ENCODE assay signal across 9 cellular contexts in the genomic region with DNA sequence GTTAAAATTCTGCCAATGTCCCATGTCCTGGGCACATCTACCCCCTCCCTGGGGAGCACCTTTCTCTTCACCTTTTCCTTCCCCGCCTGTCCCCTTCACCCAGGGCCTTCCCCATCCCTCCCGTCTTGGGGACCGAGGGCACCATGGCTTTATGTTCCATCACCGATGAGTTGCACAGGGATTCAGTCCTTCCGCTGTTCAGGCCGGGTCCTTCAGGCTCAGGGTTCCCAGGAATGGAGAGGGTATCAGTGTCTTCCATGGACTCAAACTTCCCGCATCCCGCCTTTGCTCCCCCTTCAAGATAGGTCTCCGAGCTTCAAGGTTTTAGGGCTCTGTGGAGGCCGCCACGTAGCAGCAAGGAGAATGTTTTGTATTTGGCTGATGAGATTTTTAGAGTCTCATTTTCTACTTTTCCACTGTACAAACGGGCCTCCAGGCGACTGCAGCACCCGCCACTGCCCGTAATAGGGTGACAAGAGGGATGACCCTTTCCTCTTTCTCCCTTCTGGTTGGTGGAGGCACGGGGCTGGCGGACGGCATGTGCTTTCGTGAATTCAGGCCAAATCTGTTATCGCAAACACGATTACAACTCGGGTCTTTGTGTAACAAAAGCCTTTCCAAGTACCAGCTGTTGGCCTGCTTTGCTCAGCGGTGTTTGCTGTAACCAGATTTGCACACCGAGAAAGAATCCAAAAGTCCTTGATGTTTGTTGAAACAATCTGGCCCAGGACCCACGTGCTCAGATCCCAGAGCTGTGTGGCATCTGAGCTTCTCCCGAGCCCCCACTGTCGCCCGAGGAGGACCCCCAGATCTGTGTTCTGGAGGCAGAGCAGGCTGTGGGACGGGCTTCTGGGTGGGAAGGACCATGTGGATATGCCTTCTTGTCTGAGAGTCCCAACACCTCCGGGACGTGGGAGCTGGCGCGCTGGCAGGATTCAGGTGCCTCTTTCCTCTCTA.
A peak's percentile ranks its signal among the peaks of the same experiment; 100 is the strongest.
DNase-seq lines count a peak whose midpoint lies in the region; ATAC-seq and TF ChIP-seq lines count a peak whose summit lies in the region.
"Had no signal": no experiment of that assay in that cellular context is flagged by ENCODE, and none has a peak within 500 bp of the region (broad histone marks: within the 10 kb centered on the region; RNA-seq: fewer than 3 reads in every experiment).

No MANE protein-coding gene starts in this region.

- POLR2A ChIA-PET in PC-3 (lab: Charles Lee; ENCODE audit: unreplicated experiment): no interaction called here

- H3K27me3 Mint-ChIP-seq in activated T-helper 17 cell treated with anti-CD3 and anti-CD28 coated beads, Interleukin-2, amount 50 U/mL, for 72 hours: no peaks in the 10 kb centered on the region
- no peaks in the 10 kb centered on the region for H3K27me3 Mint-ChIP-seq in stimulated activated naive CD8-positive, alpha-beta T cell treated with anti-CD3 and anti-CD28 coated beads, Interleukin-15, amount 100 ng/mL, for 72 hours

- peaks cover 92% of the 10 kb centered on the region for H3K79me2 ChIP-seq in PC-3 (ENCODE audit: low read length)

- 49% methylated on average over 33 of the region's 33 CpGs for WGBS in right cardiac atrium

- H3K4me2 ChIP-seq in PC-3 (ENCODE audit: low read length): no peak overlapping the region

- CTCF ChIA-PET in PC-3 (lab: Charles Lee): no interaction called here

- in situ Hi-C loops in GM13976 (cut with MboI; ENCODE audit: low sequenced_read_pairs, unreplicated experiment): no loop called here

- peak overlapping the region; percentile 87 for H3K27ac Mint-ChIP-seq in activated T-helper 17 cell treated with anti-CD3 and anti-CD28 coated beads, Interleukin-2, amount 50 U/mL, for 72 hours
- peak overlapping the region in 1 of 2 donors; percentile 69 for H3K27ac Mint-ChIP-seq in stimulated activated naive CD8-positive, alpha-beta T cell treated with anti-CD3 and anti-CD28 coated beads, Interleukin-15, amount 100 ng/mL, for 72 hours

- peak; percentile 24 for DNase-seq in DMS153 (lab: John Stamatoyannopoulos, UW)
- no peak for DNase-seq in DMS153 treated with DMSO at 0.1 percent for 48 hours (lab: John Stamatoyannopoulos, UW; ENCODE audit: unreplicated experiment)
- DNase-seq in right cardiac atrium: peak; percentile 66 to 85 (median 81)
- DNase-seq in stimulated activated naive CD8-positive, alpha-beta T cell treated with anti-CD3 and anti-CD28 coated beads, Interleukin-15, amount 100 ng/mL, for 72 hours: no peak
- no peak for DNase-seq in GM13976 (ENCODE audit: low spot score)
- DNase-seq in PC-3: no peak
- DNase-seq in GM20000 (ENCODE audit: low spot score): no peak

- H3K36me3 ChIP-seq in PC-3 (ENCODE audit: low read depth, low read length): no peaks in the 10 kb centered on the region; the same call in 1 of the 2 replicates

- no peak overlapping the region for H2AFZ ChIP-seq in PC-3 (ENCODE audit: low read length)

- no peaks in the 10 kb centered on the region for H3F3A ChIP-seq in PC-3 (ENCODE audit: low read length, unreplicated experiment)

- peaks cover 38% of the 10 kb centered on the region for H3K36me3 Mint-ChIP-seq in activated T-helper 17 cell treated with anti-CD3 and anti-CD28 coated beads, Interleukin-2, amount 50 U/mL, for 72 hours (ENCODE audit: low read depth)

- H3K9me2 ChIP-seq in PC-3 (replicated peaks; ENCODE audit: low read length): no peaks in the 10 kb centered on the region

- H3K4me3 ChIP-seq in right cardiac atrium (ENCODE audit: low read length) (no peak overlapping the region), PC-3 (ENCODE audit: low read length) (no peak overlapping the region)

- H3K9me3 Mint-ChIP-seq in activated T-helper 17 cell treated with anti-CD3 and anti-CD28 coated beads, Interleukin-2, amount 50 U/mL, for 72 hours: no peaks in the 10 kb centered on the region
- no peaks in the 10 kb centered on the region for H3K9me3 Mint-ChIP-seq in stimulated activated naive CD8-positive, alpha-beta T cell treated with anti-CD3 and anti-CD28 coated beads, Interleukin-15, amount 100 ng/mL, for 72 hours

- peak overlapping the region; percentile 94 for H3K4me3 Mint-ChIP-seq in activated T-helper 17 cell treated with anti-CD3 and anti-CD28 coated beads, Interleukin-2, amount 50 U/mL, for 72 hours
- H3K4me3 Mint-ChIP-seq in stimulated activated naive CD8-positive, alpha-beta T cell treated with anti-CD3 and anti-CD28 coated beads, Interleukin-15, amount 100 ng/mL, for 72 hours: peak overlapping the region; percentile 85 to 92

- ATAC-seq in activated T-helper 17 cell treated with anti-CD3 and anti-CD28 coated beads, Interleukin-2, amount 50 U/mL, for 72 hours (replicated peaks): no peak
- ATAC-seq in right cardiac atrium: peak; percentile 6 to 7
- ATAC-seq in stimulated activated naive CD8-positive, alpha-beta T cell treated with anti-CD3 and anti-CD28 coated beads, Interleukin-15, amount 100 ng/mL, for 72 hours: no peak
- ATAC-seq in PC-3: no peak

- TF ChIP-seq CTCF in GM13976 (IDR thresholded peaks at IDR 0.05; ENCODE audit: borderline replicate concordance, control extremely low read depth, extremely low read depth, insufficient read depth, missing control alignments): no peak
- TF ChIP-seq CTCF in PC-3 (conservative IDR thresholded peaks at IDR 0.05; ENCODE audit: low read depth, low read length): no peak
- TF ChIP-seq CTCF in GM20000 (IDR thresholded peaks at IDR 0.05; ENCODE audit: extremely low read depth, missing control alignments): no peak

- H4K20me1 ChIP-seq in PC-3 (ENCODE audit: low read length): peaks cover 74% of the 10 kb centered on the region

- H3K27me3 ChIP-seq in right cardiac atrium (ENCODE audit: control insufficient read depth, insufficient read depth) (no peaks in the 10 kb centered on the region), PC-3 (ENCODE audit: low read length) (no peaks in the 10 kb centered on the region)

- H3K9ac ChIP-seq in PC-3 (ENCODE audit: low read length): no peak overlapping the region

- H3K27ac ChIP-seq in right cardiac atrium (ENCODE audit: low read length) (peak overlapping the region; percentile 32), PC-3 (ENCODE audit: low read length) (no peak overlapping the region)
- H3K27ac ChIP-seq: 22Rv1 had no signal

- H3K4me1 Mint-ChIP-seq in activated T-helper 17 cell treated with anti-CD3 and anti-CD28 coated beads, Interleukin-2, amount 50 U/mL, for 72 hours: peaks cover 39% of the 10 kb centered on the region
- peaks cover 87% of the 10 kb centered on the region for H3K4me1 Mint-ChIP-seq in stimulated activated naive CD8-positive, alpha-beta T cell treated with anti-CD3 and anti-CD28 coated beads, Interleukin-15, amount 100 ng/mL, for 72 hours

- BruUV-seq in PC-3 (replicated peaks; lab: Mats Ljungman, UMichigan): no TSS peak

- intact Hi-C loops in right cardiac atrium (cut with DNase I) (no loop called here), PC-3 (cut with micrococcal nuclease) (no loop called here)

- H3K9me3 ChIP-seq in right cardiac atrium (ENCODE audit: control insufficient read depth, low read length): no peaks in the 10 kb centered on the region
- H3K9me3 ChIP-seq in PC-3 (ENCODE audit: low read length): no peaks in the 10 kb centered on the region

- H3K4me1 ChIP-seq in right cardiac atrium (ENCODE audit: control insufficient read depth, insufficient read depth, low read length) (peaks cover 34% of the 10 kb centered on the region), PC-3 (ENCODE audit: insufficient read depth, low read length) (no peaks in the 10 kb centered on the region)

Comparison
In these comparisons a context has a peak if more than half of its experiments do, and no peak if none do; other contexts are left out.
1. DNase-seq: peak in DMS153 (single experiment) and right cardiac atrium (3 of 3); none in DMS153 treated with DMSO at 0.1 percent for 48 hours (single experiment), stimulated activated naive CD8-positive, alpha-beta T cell treated with anti-CD3 and anti-CD28 coated beads, Interleukin-15, amount 100 ng/mL, for 72 hours (0 of 2), GM13976 (single experiment), PC-3 (single experiment) and GM20000 (single experiment).
2. ATAC-seq: peak in right cardiac atrium (2 of 2); none in activated T-helper 17 cell treated with anti-CD3 and anti-CD28 coated beads, Interleukin-2, amount 50 U/mL, for 72 hours (single experiment), stimulated activated naive CD8-positive, alpha-beta T cell treated with anti-CD3 and anti-CD28 coated beads, Interleukin-15, amount 100 ng/mL, for 72 hours (single experiment) and PC-3 (single experiment).